In the genomic region with DNA sequence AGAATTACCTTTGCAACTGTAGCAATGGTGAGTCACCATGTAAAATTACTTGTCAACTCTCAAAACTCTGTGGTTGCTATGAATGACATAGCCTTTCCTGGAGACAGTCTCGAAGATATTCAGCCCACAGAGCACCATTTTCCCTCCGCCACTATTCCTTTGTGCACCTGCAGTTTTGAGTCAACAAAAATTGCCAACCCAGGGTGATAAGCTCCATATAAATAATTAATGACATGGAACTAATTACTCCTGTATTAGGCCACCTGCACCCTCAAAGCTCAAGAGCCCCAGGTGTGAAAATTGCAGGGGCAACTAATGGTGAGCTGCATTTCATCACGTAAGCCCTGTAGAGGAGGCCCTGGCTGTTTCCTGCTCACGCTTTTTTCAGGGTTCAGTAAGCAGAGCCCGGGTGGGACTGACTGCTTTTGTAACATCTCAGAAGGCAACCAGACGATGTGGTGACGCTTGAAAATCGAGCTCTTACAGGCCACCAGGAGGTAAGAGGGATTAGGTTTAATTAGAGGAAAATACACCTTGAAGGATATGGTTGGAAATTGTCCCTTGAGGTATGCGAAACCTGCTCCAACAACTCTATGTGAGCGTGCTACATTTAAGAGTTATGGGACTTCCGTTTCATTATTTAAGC, we compare ENCODE assay signal across 16 cellular contexts.
DNase-seq lines count a peak whose midpoint lies in the region; ATAC-seq and TF ChIP-seq lines count a peak whose summit lies in the region.
"Had no signal": no experiment of that assay in that cellular context is flagged by ENCODE, and none has a peak within 500 bp of the region (broad histone marks: within the 10 kb centered on the region; RNA-seq: fewer than 3 reads in every experiment).

No MANE protein-coding gene starts in this region.

- H3K36me3 ChIP-seq in OCI-LY7 (ENCODE audit: insufficient read depth, low read length) (no peaks in the 10 kb centered on the region), MM.1S (replicated peaks; ENCODE audit: insufficient read depth, low read length) (no peaks in the 10 kb centered on the region)
- H3K36me3 ChIP-seq: BE2C, esophagus muscularis mucosa, SJCRH30, tibial nerve had no signal

- no peak overlapping the region for H3K9ac ChIP-seq in MM.1S (ENCODE audit: low read length)

- no peaks in the 10 kb centered on the region for H3F3A ChIP-seq in MM.1S (ENCODE audit: insufficient read depth, low read length)

- POLR2A ChIA-PET in OCI-LY7 (lab: Charles Lee) = interaction anchor here (0.9 kb wide), 1 partner anchor 29 kb away, joined by 3 read pairs; no protein-coding TSS in a partner anchor

- peaks cover 10% of the 10 kb centered on the region for H3K27me3 ChIP-seq in foreskin keratinocyte
- H3K27me3 ChIP-seq in MM.1S (replicated peaks; ENCODE audit: insufficient read depth, low read length) = no peaks in the 10 kb centered on the region
- H3K27me3 ChIP-seq: BE2C, esophagus muscularis mucosa, SJCRH30 had no signal

- intact Hi-C loops in OCI-LY7 (cut with micrococcal nuclease; ENCODE audit: unreplicated experiment) = no loop called here

- no peaks in the 10 kb centered on the region for H3K79me2 ChIP-seq in OCI-LY7 (ENCODE audit: insufficient read depth, low read depth, low read length)
- no peaks in the 10 kb centered on the region for H3K79me2 ChIP-seq in MM.1S (ENCODE audit: low read length)

- H3K9me2 ChIP-seq in OCI-LY7 (ENCODE audit: insufficient read depth, low read length) (no peaks in the 10 kb centered on the region), MM.1S (replicated peaks; ENCODE audit: insufficient read depth, low read length) (no peaks in the 10 kb centered on the region)

- H2AFZ ChIP-seq in OCI-LY7 (ENCODE audit: low read length) (no peak overlapping the region), MM.1S (ENCODE audit: low read length) (no peak overlapping the region)

- TF ChIP-seq CTCF in foreskin keratinocyte (conservative IDR thresholded peaks at IDR 0.05) (no peak), OCI-LY7 (conservative IDR thresholded peaks at IDR 0.05; ENCODE audit: low read length) (no peak), MM.1S (IDR thresholded peaks at IDR 0.05; ENCODE audit: low read length) (no peak)

- CTCF ChIA-PET in OCI-LY7 (lab: Charles Lee; ENCODE audit: unreplicated experiment) = no interaction called here

- H3K27ac ChIP-seq in foreskin keratinocyte (no peak overlapping the region), OCI-LY7 (ENCODE audit: low read depth, low read length, poor library complexity, severe bottlenecking) (no peak overlapping the region), MM.1S (ENCODE audit: low read length) (no peak overlapping the region)
- H3K27ac ChIP-seq: esophagus muscularis mucosa, SJCRH30, tibial nerve had no signal

- no peak overlapping the region for H3K4me2 ChIP-seq in OCI-LY7 (ENCODE audit: low read length)
- H3K4me2 ChIP-seq in MM.1S (ENCODE audit: low read depth, low read length) = no peak overlapping the region

- H3K4me1 ChIP-seq in foreskin keratinocyte (no peaks in the 10 kb centered on the region), OCI-LY7 (ENCODE audit: insufficient read depth, low read length, poor library complexity, severe bottlenecking) (no peaks in the 10 kb centered on the region), MM.1S (ENCODE audit: low read length) (no peaks in the 10 kb centered on the region)
- H3K4me1 ChIP-seq: BE2C, esophagus muscularis mucosa, SJCRH30, tibial nerve had no signal

- no peaks in the 10 kb centered on the region for H3K9me3 ChIP-seq in OCI-LY7 (ENCODE audit: low read length)
- no peaks in the 10 kb centered on the region for H3K9me3 ChIP-seq in MM.1S (replicated peaks; ENCODE audit: insufficient read depth, low read length)
- H3K9me3 ChIP-seq: BE2C, esophagus muscularis mucosa, SJCRH30, tibial nerve had no signal

- BruUV-seq in OCI-LY7 (replicated peaks; lab: Mats Ljungman, UMichigan) = no TSS peak

- DNase-seq in NCI-H510A (lab: John Stamatoyannopoulos, UW) = peak; percentile 23
- DNase-seq in foreskin keratinocyte = peak; percentile 32 to 63
- no peak for DNase-seq in OCI-LY7 (ENCODE audit: low spot score)
- DNase-seq in MM.1S = no peak
- no peak for DNase-seq in NCI-H2107 treated with DMSO at 0.1 percent for 48 hours (lab: John Stamatoyannopoulos, UW; ENCODE audit: unreplicated experiment)
- DNase-seq: activated CD4-positive, CD25-positive, alpha-beta regulatory T cell; activated T-cell treated with anti-CD3 and anti-CD28 coated beads, Interleukin-2, amount 50 U/mL, for 72 hours; BE2C; HFFc6; NCI-H2029 treated with DMSO at 0.1 percent for 48 hours; SJCRH30 had no signal

- peak; percentile 84 for ATAC-seq in GM18511 (IDR thresholded peaks at IDR 0.05; ENCODE audit: unreplicated experiment)
- peak; percentile 68 for ATAC-seq in HG02759 (IDR thresholded peaks at IDR 0.05; ENCODE audit: unreplicated experiment)
- ATAC-seq in foreskin keratinocyte = peak; percentile 88
- ATAC-seq in HG02571 (IDR thresholded peaks at IDR 0.05; ENCODE audit: unreplicated experiment) = no peak
- ATAC-seq: activated T-cell treated with anti-CD3 and anti-CD28 coated beads, Interleukin-2, amount 50 U/mL, for 72 hours had no signal

- H4K20me1 ChIP-seq in OCI-LY7 (ENCODE audit: insufficient read depth, low read length) = no peaks in the 10 kb centered on the region
- no peaks in the 10 kb centered on the region for H4K20me1 ChIP-seq in MM.1S (ENCODE audit: insufficient read depth, low read length)

- H3K4me3 ChIP-seq in OCI-LY7 (ENCODE audit: low read depth, low read length, poor library complexity, severe bottlenecking) = no peak overlapping the region
- H3K4me3 ChIP-seq in MM.1S (ENCODE audit: low read length) = no peak overlapping the region
- H3K4me3 ChIP-seq: esophagus muscularis mucosa, SJCRH30, tibial nerve had no signal

Comparison
In these comparisons a context has a peak if more than half of its experiments do, and no peak if none do; other contexts are left out.
1. DNase-seq: peak in NCI-H510A (single experiment) and foreskin keratinocyte (2 of 2); none in OCI-LY7 (single experiment), MM.1S (single experiment) and NCI-H2107 treated with DMSO at 0.1 percent for 48 hours (single experiment).